16 cellular contexts compared by ENCODE assay signal in the genomic region with DNA sequence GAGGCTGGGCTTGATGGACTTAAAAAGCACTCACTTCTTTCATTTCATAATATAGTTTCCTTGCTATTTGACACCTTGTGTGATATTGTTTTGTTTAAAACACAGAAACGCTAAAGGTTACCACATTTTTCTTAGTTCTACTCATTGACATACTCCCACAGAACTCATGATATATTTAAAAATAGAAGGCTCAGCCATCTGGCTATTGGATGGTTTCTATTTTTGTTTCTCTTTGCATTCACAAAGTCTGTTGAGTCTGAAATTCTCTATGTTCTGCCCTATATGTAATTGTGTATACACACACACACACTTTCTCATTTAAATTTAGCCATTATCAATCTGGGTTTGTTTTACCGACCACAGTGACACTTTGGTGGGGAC.
DNase-seq lines count a peak whose midpoint lies in the region; ATAC-seq and TF ChIP-seq lines count a peak whose summit lies in the region.
"Had no signal": no experiment of that assay in that cellular context is flagged by ENCODE, and none has a peak within 500 bp of the region (broad histone marks: within the 10 kb centered on the region; RNA-seq: fewer than 3 reads in every experiment).

No MANE protein-coding gene starts in this region.

- H3K27me3 ChIP-seq in MM.1S (replicated peaks; ENCODE audit: insufficient read depth, low read length): no peaks in the 10 kb centered on the region
- H3K27me3 ChIP-seq in esophagus muscularis mucosa: no peaks in the 10 kb centered on the region
- peaks cover 0 to 4% (median 0%) of the 10 kb centered on the region in 7 donors for H3K27me3 ChIP-seq in heart right ventricle
- H3K27me3 ChIP-seq: gastroesophageal sphincter had no signal

- H3K9me3 ChIP-seq in MM.1S (replicated peaks; ENCODE audit: insufficient read depth, low read length): no peaks in the 10 kb centered on the region
- H3K9me3 ChIP-seq in esophagus muscularis mucosa: no peaks in the 10 kb centered on the region
- no peaks in the 10 kb centered on the region for H3K9me3 ChIP-seq in heart right ventricle
- H3K9me3 ChIP-seq: gastroesophageal sphincter had no signal

- H3K36me3 ChIP-seq in MM.1S (replicated peaks; ENCODE audit: insufficient read depth, low read length) (no peaks in the 10 kb centered on the region), esophagus muscularis mucosa (no peaks in the 10 kb centered on the region), heart right ventricle (no peaks in the 10 kb centered on the region)
- H3K36me3 ChIP-seq: gastroesophageal sphincter had no signal

- H4K20me1 ChIP-seq in MM.1S (ENCODE audit: insufficient read depth, low read length): no peaks in the 10 kb centered on the region

- WGBS in esophagus muscularis mucosa: 53% methylated on average over 2 of the region's 2 CpGs
- WGBS in heart right ventricle, 2 donors: 57 to 63% methylated on average over 2 of the region's 2 CpGs

- H2AFZ ChIP-seq in MM.1S (ENCODE audit: low read length): peak overlapping the region; percentile 61

- no peak for TF ChIP-seq POLR2A in esophagus muscularis mucosa (IDR thresholded peaks at IDR 0.05; ENCODE audit: low read depth)

- peak overlapping the region; percentile 47 for H3K9ac ChIP-seq in MM.1S (ENCODE audit: low read length)

- H3K9me2 ChIP-seq in MM.1S (replicated peaks; ENCODE audit: insufficient read depth, low read length): no peaks in the 10 kb centered on the region

- H3K27ac ChIP-seq in MM.1S (ENCODE audit: low read length): peak overlapping the region; percentile 71
- H3K27ac ChIP-seq in esophagus muscularis mucosa (replicated peaks in 1 of 4): no peak overlapping the region
- no peak overlapping the region for H3K27ac ChIP-seq in heart right ventricle
- H3K27ac ChIP-seq: gastroesophageal sphincter, skin epidermis had no signal

- peak overlapping the region; percentile 76 for H3K4me2 ChIP-seq in MM.1S (ENCODE audit: low read depth, low read length)

- H3K4me3 ChIP-seq in MM.1S (ENCODE audit: low read length): peak overlapping the region; percentile 49
- H3K4me3 ChIP-seq in esophagus muscularis mucosa: peak overlapping the region in 1 of 4 donors; percentile 19
- H3K4me3 ChIP-seq in heart right ventricle: no peak overlapping the region
- H3K4me3 ChIP-seq: skin epidermis had no signal

- TF ChIP-seq CTCF in MM.1S (IDR thresholded peaks at IDR 0.05; ENCODE audit: low read length) (no peak), esophagus muscularis mucosa (IDR thresholded peaks at IDR 0.05) (no peak), heart right ventricle (IDR thresholded peaks at IDR 0.05) (no peak)

- H3F3A ChIP-seq in MM.1S (ENCODE audit: insufficient read depth, low read length): peaks cover 14% of the 10 kb centered on the region

- intact Hi-C loops in esophagus muscularis mucosa (cut with DNase I): no loop called here
- intact Hi-C loops in heart right ventricle (cut with DNase I): no loop called here

- H3K4me1 ChIP-seq in MM.1S (ENCODE audit: low read length): peaks cover 16% of the 10 kb centered on the region
- H3K4me1 ChIP-seq in esophagus muscularis mucosa: no peaks in the 10 kb centered on the region
- no peaks in the 10 kb centered on the region for H3K4me1 ChIP-seq in heart right ventricle
- H3K4me1 ChIP-seq: gastroesophageal sphincter had no signal

- no peak for TF ChIP-seq EP300 in esophagus muscularis mucosa (IDR thresholded peaks at IDR 0.05)

- no peak for ATAC-seq in GM21381 (IDR thresholded peaks at IDR 0.05; ENCODE audit: unreplicated experiment)
- ATAC-seq in heart right ventricle: no peak
- ATAC-seq: activated CD4-positive, alpha-beta T cell treated with anti-CD3 and anti-CD28 coated beads for 36 hours; gastroesophageal sphincter; Panc1 had no signal

- H3K79me2 ChIP-seq in MM.1S (ENCODE audit: low read length): no peaks in the 10 kb centered on the region

- DNase-seq in SHP77 treated with DMSO at 0.1 percent for 48 hours (lab: John Stamatoyannopoulos, UW) (peak; percentile 37), SHP77 (lab: John Stamatoyannopoulos, UW) (no peak), MM.1S (peak; percentile 65), esophagus muscularis mucosa (ENCODE audit: extremely low spot score) (peak; percentile 5), heart right ventricle (no peak), NCI-H82 (lab: John Stamatoyannopoulos, UW) (no peak)
- DNase-seq in stimulated activated CD4-positive, alpha-beta T cell treated with anti-CD3 and anti-CD28 coated beads, Interleukin-4, amount 100 ng/mL, for 24 hours: no peak
- DNase-seq: activated CD4-positive, alpha-beta T cell treated with anti-CD3 and anti-CD28 coated beads for 36 hours; activated naive CD8-positive, alpha-beta T cell treated with anti-CD3 and anti-CD28 coated beads, Interleukin-2, amount 10 ng/mL, durations not matched to agents 7 days and 5 days; activated T-cell treated with anti-CD3 and anti-CD28 coated beads, Interleukin-2, amount 50 U/mL, for 1 hour; caudate nucleus; T-helper 2 cell had no signal

Comparison
In these comparisons a context has a peak if more than half of its experiments do, and no peak if none do; other contexts are left out.
1. DNase-seq: peak in SHP77 treated with DMSO at 0.1 percent for 48 hours (single experiment), MM.1S (single experiment) and esophagus muscularis mucosa (single experiment); none in SHP77 (0 of 2), heart right ventricle (0 of 2), NCI-H82 (single experiment) and stimulated activated CD4-positive, alpha-beta T cell treated with anti-CD3 and anti-CD28 coated beads, Interleukin-4, amount 100 ng/mL, for 24 hours (single experiment).